In genomic region chr4:71752383-71753042, GRCh38 we compare ENCODE assay signal across 1 cellular context.
TF ChIP-seq lines count a peak whose summit lies in the region.

No MANE protein-coding gene starts in this region.

TF ChIP-seq in H1, 55 proteins besides CTCF, POLR2A, EP300 and RAD21:
- TF ChIP-seq TCF12 (IDR thresholded peaks at IDR 0.05; ENCODE audit: low read depth, low read length) (no peak), CREB1 (IDR thresholded peaks at IDR 0.05) (no peak), KDM5A (IDR thresholded peaks at IDR 0.05; ENCODE audit: low read length) (no peak), CHD2 (IDR thresholded peaks at IDR 0.05; ENCODE audit: low read length) (no peak), SP1 (IDR thresholded peaks at IDR 0.05; ENCODE audit: low read depth, low read length) (no peak), TAF7 (optimal IDR thresholded peaks at IDR 0.05; ENCODE audit: borderline replicate concordance, low read depth, low read length) (no peak), NANOG (IDR thresholded peaks at IDR 0.05; ENCODE audit: insufficient read depth, low read depth, low read length, poor library complexity, severe bottlenecking) (no peak), SIRT6 (IDR thresholded peaks at IDR 0.05; ENCODE audit: low read length) (no peak)
